In genomic region chr4:39574946-39575345, GRCh38 we compare ENCODE assay signal across 1 cellular context.
TF ChIP-seq lines count a peak whose summit lies in the region.

No MANE protein-coding gene starts in this region.

TF ChIP-seq in IMR-90, 13 proteins besides CTCF, POLR2A, EP300 and RAD21 (continued from another document):
- TF ChIP-seq ELK1 (IDR thresholded peaks at IDR 0.05; ENCODE audit: borderline replicate concordance, low read depth, low read length): no peak
